In the genomic region with DNA sequence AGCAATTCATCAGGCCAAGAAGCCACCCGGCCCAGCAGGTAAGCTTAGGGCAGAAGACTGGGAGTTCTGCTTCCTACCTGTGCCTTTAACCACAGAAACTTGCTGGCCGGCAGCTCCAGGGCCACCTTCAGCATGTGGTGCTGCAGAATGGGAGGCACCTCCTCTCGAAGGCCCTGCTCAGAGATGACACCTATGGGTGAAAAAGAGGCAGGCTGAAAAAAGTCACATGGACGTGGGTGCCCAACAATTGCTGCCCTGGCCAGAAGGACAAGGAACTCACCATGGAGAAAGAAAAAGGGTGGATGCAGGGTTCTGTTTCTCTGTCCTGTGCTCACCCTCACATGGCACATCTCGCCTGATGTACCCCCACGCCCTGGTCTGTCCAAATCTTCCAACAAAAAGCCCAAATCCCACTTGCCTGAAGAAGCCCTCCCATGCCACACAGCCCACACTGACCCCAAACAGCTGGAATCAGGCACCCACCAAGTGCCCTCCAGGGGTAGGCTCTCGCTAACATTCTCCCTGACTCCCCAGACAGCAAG, we compare ENCODE assay signal across 12 cellular contexts. TPM values are rescaled to one million over a fixed set of nuclear protein-coding genes. Genes with fewer than 3 reads are reported as not detected.
DNase-seq lines count a peak whose midpoint lies in the region; ATAC-seq and TF ChIP-seq lines count a peak whose summit lies in the region.
"Had no signal": no experiment of that assay in that cellular context is flagged by ENCODE, and none has a peak within 500 bp of the region (broad histone marks: within the 10 kb centered on the region; RNA-seq: fewer than 3 reads in every experiment).

No MANE protein-coding gene starts in this region.

- TF ChIP-seq CTCF in AG10803 (conservative IDR thresholded peaks at IDR 0.05; ENCODE audit: low read length) (peak; percentile 44), H9 (conservative IDR thresholded peaks at IDR 0.05) (peak; percentile 20; the same call in 1 of the 3 replicates)

- no peak overlapping the region for H3K9ac ChIP-seq in H9 (ENCODE audit: extremely low read depth, insufficient read length, low read length)

- H3K36me3 Mint-ChIP-seq in H9 (ENCODE audit: insufficient read depth in 1 of 3, low read depth in 3 of 3): peaks cover 54 to 90% (median 82%) of the 10 kb centered on the region in 3 experiments; a peak in 6 of 7 replicates
- peaks cover 44% of the 10 kb centered on the region for H3K36me3 Mint-ChIP-seq in T-helper 2 cell treated with Interferon-gamma antibody and Interleukin-4, amounts not matched to agents 5 μg/mL and 100 μg/mL, for 36 hours (ENCODE audit: low read depth)
- H3K36me3 Mint-ChIP-seq in effector memory CD8-positive, alpha-beta T cell (ENCODE audit: insufficient read depth): peaks cover 56% of the 10 kb centered on the region

- no peaks in the 10 kb centered on the region for H3K23me2 ChIP-seq in H9 (ENCODE audit: insufficient read length, low read depth, low read length, poor library complexity, severe bottlenecking)

- H3K4me3 Mint-ChIP-seq in H9: no peak overlapping the region
- no peak overlapping the region for H3K4me3 Mint-ChIP-seq in T-helper 2 cell treated with Interferon-gamma antibody and Interleukin-4, amounts not matched to agents 5 μg/mL and 100 μg/mL, for 36 hours
- no peak overlapping the region for H3K4me3 Mint-ChIP-seq in effector memory CD8-positive, alpha-beta T cell
- H3K4me3 Mint-ChIP-seq: activated naive CD8-positive, alpha-beta T cell had no signal

- no peaks in the 10 kb centered on the region for H3K9me3 Mint-ChIP-seq in H9
- H3K9me3 Mint-ChIP-seq in T-helper 2 cell treated with Interferon-gamma antibody and Interleukin-4, amounts not matched to agents 5 μg/mL and 100 μg/mL, for 36 hours: no peaks in the 10 kb centered on the region
- no peaks in the 10 kb centered on the region for H3K9me3 Mint-ChIP-seq in effector memory CD8-positive, alpha-beta T cell

- peak overlapping the region in 1 of 3 experiments; percentile 76; a peak in 4 of 7 replicates for H3K27ac Mint-ChIP-seq in H9
- peak overlapping the region; percentile 58 for H3K27ac Mint-ChIP-seq in T-helper 2 cell treated with Interferon-gamma antibody and Interleukin-4, amounts not matched to agents 5 μg/mL and 100 μg/mL, for 36 hours
- H3K27ac Mint-ChIP-seq in effector memory CD8-positive, alpha-beta T cell: peak overlapping the region in 1 of 2 donors; percentile 66
- H3K27ac Mint-ChIP-seq: activated naive CD8-positive, alpha-beta T cell had no signal

- H3K56ac ChIP-seq in H9 (ENCODE audit: insufficient read length, low read depth, low read length): no peak overlapping the region

- H2BK5ac ChIP-seq in H9 (ENCODE audit: insufficient read length, low read length): no peak overlapping the region

- H3K18ac ChIP-seq in H9 (ENCODE audit: insufficient read length, low read depth, low read length): no peak overlapping the region

- no peak overlapping the region for H2AK5ac ChIP-seq in H9 (ENCODE audit: insufficient read length, low read length)

- no peaks in the 10 kb centered on the region for H4K20me1 ChIP-seq in H9 (ENCODE audit: control insufficient read depth, insufficient read depth, insufficient read length)

- no peak overlapping the region for H3T11ph ChIP-seq in H9 (ENCODE audit: low read length)

- no peaks in the 10 kb centered on the region for H3K4me1 Mint-ChIP-seq in H9
- H3K4me1 Mint-ChIP-seq in T-helper 2 cell treated with Interferon-gamma antibody and Interleukin-4, amounts not matched to agents 5 μg/mL and 100 μg/mL, for 36 hours (ENCODE audit: low read depth): no peaks in the 10 kb centered on the region
- peaks cover 0 to 3% of the 10 kb centered on the region in 2 donors for H3K4me1 Mint-ChIP-seq in effector memory CD8-positive, alpha-beta T cell (ENCODE audit: low read depth in 2 of 2)

- H3K79me1 ChIP-seq in H9 (ENCODE audit: insufficient read depth, low read depth, low read length, poor library complexity, severe bottlenecking): no peaks in the 10 kb centered on the region

- H4K91ac ChIP-seq in H9 (ENCODE audit: insufficient read length, low read depth, low read length): no peak overlapping the region

- H4K5ac ChIP-seq in H9 (ENCODE audit: insufficient read length, low read depth, low read length): no peak overlapping the region

- no peak overlapping the region for H3K4ac ChIP-seq in H9 (ENCODE audit: low read depth, low read length)

- no peaks in the 10 kb centered on the region for H3K27me3 Mint-ChIP-seq in H9 (ENCODE audit: low read depth)
- H3K27me3 Mint-ChIP-seq in T-helper 2 cell treated with Interferon-gamma antibody and Interleukin-4, amounts not matched to agents 5 μg/mL and 100 μg/mL, for 36 hours (ENCODE audit: low read depth): no peaks in the 10 kb centered on the region
- no peaks in the 10 kb centered on the region for H3K27me3 Mint-ChIP-seq in effector memory CD8-positive, alpha-beta T cell
- H3K27me3 Mint-ChIP-seq: activated naive CD8-positive, alpha-beta T cell had no signal

- ATAC-seq in effector memory CD8-positive, alpha-beta T cell (replicated peaks): no peak
- ATAC-seq: gastrocnemius medialis had no signal

- no peak overlapping the region for H3K23ac ChIP-seq in H9 (ENCODE audit: insufficient read length, low read depth, low read length)

- H3K27me3 ChIP-seq in H9 (ENCODE audit: insufficient read depth, low read length): no peaks in the 10 kb centered on the region
- H3K27me3 ChIP-seq: gastrocnemius medialis had no signal

- no peaks in the 10 kb centered on the region for H3K79me2 ChIP-seq in H9 (ENCODE audit: insufficient read depth, low read length)

- H2AFZ ChIP-seq in H9 (ENCODE audit: low read length): no peak overlapping the region

- no peak overlapping the region for H3K27ac ChIP-seq in H9 (ENCODE audit: insufficient read length, low read depth, low read length)
- H3K27ac ChIP-seq: gastrocnemius medialis had no signal

- H3K4me3 ChIP-seq in AG10803 (ENCODE audit: low read length): no peak overlapping the region
- H3K4me3 ChIP-seq: gastrocnemius medialis had no signal

- H3K14ac ChIP-seq in H9 (ENCODE audit: insufficient read depth, low read length): no peak overlapping the region

- H2BK120ac ChIP-seq in H9 (ENCODE audit: low read depth, low read length, poor library complexity, severe bottlenecking): no peak overlapping the region

- no peak overlapping the region for H4K8ac ChIP-seq in H9 (replicated peaks; ENCODE audit: insufficient read length, low read depth, low read length)

- DNase-seq in AG10803 (ENCODE audit: low read depth): peak; percentile 15
- no peak for DNase-seq in H9
- no peak for DNase-seq in T-helper 2 cell treated with Interferon-gamma antibody and Interleukin-4, amounts not matched to agents 5 μg/mL and 100 μg/mL, for 36 hours (ENCODE audit: low spot score)
- peak; percentile 37 for DNase-seq in hepatic stellate cell (ENCODE audit: low spot score)
- DNase-seq in NCI-H510A (lab: John Stamatoyannopoulos, UW): no peak
- DNase-seq in NCI-H226: no peak
- DNase-seq in midbrain (lab: John Stamatoyannopoulos, UW): no peak
- DNase-seq in effector memory CD8-positive, alpha-beta T cell: no peak
- DNase-seq: gastrocnemius medialis; NCI-H446 treated with DMSO at 0.1 percent for 48 hours; stimulated activated CD4-positive, alpha-beta T cell treated with anti-CD3 and anti-CD28 coated beads, Interleukin-4, amount 100 ng/mL, for 4 hours had no signal

- H3K4me2 ChIP-seq in H9 (ENCODE audit: insufficient read depth, insufficient read length, low read length): no peak overlapping the region

- WGBS in H9 (ENCODE audit: extremely low coverage, insufficient read length, low lambda C conversion rate): no CpG with 5 or more reads among the region's 7 CpGs

- no peaks in the 10 kb centered on the region for H3K4me1 ChIP-seq in H9 (ENCODE audit: insufficient read depth, low read length)
- H3K4me1 ChIP-seq: gastrocnemius medialis had no signal

- H2BK15ac ChIP-seq in H9 (ENCODE audit: low read depth, low read length): no peak overlapping the region

- no peak overlapping the region for H2BK20ac ChIP-seq in H9 (ENCODE audit: low read depth, low read length, poor library complexity, severe bottlenecking)

- H2BK12ac ChIP-seq in H9 (ENCODE audit: insufficient read length, low read depth, low read length): no peak overlapping the region

- H3K9me3 ChIP-seq in H9 (ENCODE audit: control insufficient read depth, low read depth, low read length): no peaks in the 10 kb centered on the region
- H3K9me3 ChIP-seq: gastrocnemius medialis had no signal

RNA-seq across cellular contexts. Expression of gene URB1, which starts 33.0 kb away (rescaled TPM):
- total RNA-seq in H9 (2021): 20.4 and 23.5 TPM in 2 replicates

RNA-seq across cellular contexts. Expression of gene EVA1C, which starts 52.7 kb away (rescaled TPM):
- 0.98 and 1.8 TPM in 2 replicates for total RNA-seq in H9 (2021)

Comparison
In these comparisons a context has a peak if more than half of its experiments do, and no peak if none do; other contexts are left out.
1. DNase-seq: peak in AG10803 (single experiment) and hepatic stellate cell (single experiment); none in H9 (single experiment), T-helper 2 cell treated with Interferon-gamma antibody and Interleukin-4, amounts not matched to agents 5 μg/mL and 100 μg/mL, for 36 hours (single experiment), NCI-H510A (single experiment), NCI-H226 (single experiment), midbrain (single experiment) and effector memory CD8-positive, alpha-beta T cell (0 of 3).